12 cellular contexts compared by ENCODE assay signal in the genomic region with DNA sequence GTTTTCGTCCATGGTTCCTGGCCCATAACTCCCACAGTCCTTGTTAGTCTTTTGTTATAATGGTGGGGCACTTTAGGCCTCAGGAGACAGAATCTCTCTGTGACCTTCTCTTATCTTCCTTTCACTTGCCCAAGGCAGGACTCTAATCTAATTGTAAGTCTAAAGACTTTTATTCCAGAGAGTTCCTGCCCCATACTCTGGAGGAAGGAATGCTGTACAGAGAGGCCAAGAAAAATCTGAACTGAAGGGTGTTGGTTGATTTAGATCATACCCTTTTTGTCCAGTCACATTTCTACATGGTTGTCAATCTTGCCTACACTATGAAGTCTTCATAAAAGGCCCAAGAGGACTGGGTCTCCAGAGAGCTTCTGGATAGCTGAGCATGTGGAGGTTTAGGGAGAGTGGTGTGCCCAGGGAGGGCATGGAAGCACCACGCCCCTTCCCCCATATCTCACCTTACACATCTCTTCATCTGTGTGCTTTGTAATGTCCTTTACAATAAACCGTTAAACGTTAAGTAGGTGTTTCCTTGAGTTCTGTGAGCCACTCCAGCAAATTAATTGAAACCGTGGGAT.
A peak's percentile ranks its signal among the peaks of the same experiment; 100 is the strongest.
DNase-seq lines count a peak whose midpoint lies in the region; ATAC-seq, FAIRE-seq and TF ChIP-seq lines count a peak whose summit lies in the region.
"Had no signal": no experiment of that assay in that cellular context is flagged by ENCODE, and none has a peak within 500 bp of the region (broad histone marks: within the 10 kb centered on the region; RNA-seq: fewer than 3 reads in every experiment).

No MANE protein-coding gene starts in this region.

- SMC1A ChIA-PET in GM12878 (lab: Charles Lee; ENCODE audit: uncharacterized antibody, unreplicated experiment), result interaction anchor here (0.6 to 2.9 kb wide), 13 partner anchors 8 to 83 kb away, joined by 3 to 15 read pairs (median 4); a partner anchor contains a TSS

- H3K79me2 ChIP-seq in GM12878 (ENCODE audit: control insufficient read depth, insufficient read depth, low read length) (peaks cover 96% of the 10 kb centered on the region), parathyroid adenoma (peaks cover 17% of the 10 kb centered on the region)

- TSS peak; percentile 50 for BruUV-seq in GM12878 (replicated peaks; lab: Mats Ljungman, UMichigan)

- TF ChIP-seq POLR2A in GM12878 (IDR thresholded peaks at IDR 0.05; ENCODE audit: low read depth, low read length), result no peak

- H3K9ac ChIP-seq in GM12878 (ENCODE audit: control insufficient read depth, insufficient read depth, low read length), result peak overlapping the region; percentile 50
- no peak overlapping the region for H3K9ac ChIP-seq in parathyroid adenoma

- no peaks in the 10 kb centered on the region for H3K9me3 Mint-ChIP-seq in CD4-positive, alpha-beta T cell
- H3K9me3 Mint-ChIP-seq: stimulated activated effector memory CD8-positive, alpha-beta T cell treated with anti-CD3 and anti-CD28 coated beads, Interleukin-12 subunit alpha, Interleukin-12 subunit beta, amount 100 ng/mL, for 72 hours had no signal

- FAIRE-seq in GM19239 (lab: Jason Lieb, UNC), result peak; percentile 73
- FAIRE-seq in GM12878 (lab: Jason Lieb, UNC), result no peak

- no peak for DNase-seq in CD4-positive, alpha-beta T cell
- DNase-seq in GM19239 (ENCODE audit: insufficient read length, low spot score) (no peak), GM12878 (ENCODE audit: low read depth, low spot score) (no peak), MG63 (no peak), pons (ENCODE audit: low spot score) (no peak), NCI-H146 treated with DMSO at 0.1 percent for 48 hours (lab: John Stamatoyannopoulos, UW; ENCODE audit: unreplicated experiment) (no peak)
- DNase-seq: activated CD8-positive, alpha-beta memory T cell treated with anti-CD3 and anti-CD28 coated beads, Interleukin-2, amount 50 U/mL, for 48 hours; central memory CD4-positive, alpha-beta T cell; T1000 had no signal

- no peak for ATAC-seq in CD4-positive, alpha-beta T cell (ENCODE audit: poor library complexity)
- ATAC-seq in GM12878 (peak; percentile 52), GM21447 (IDR thresholded peaks at IDR 0.05; ENCODE audit: unreplicated experiment) (no peak)
- ATAC-seq: stimulated activated effector memory CD8-positive, alpha-beta T cell treated with anti-CD3 and anti-CD28 coated beads, Interleukin-12 subunit alpha, Interleukin-12 subunit beta, amount 100 ng/mL, for 72 hours had no signal

- H3K36me3 ChIP-seq in GM12878 (ENCODE audit: control insufficient read depth in 2 of 2, insufficient read depth in 2 of 2, low read length in 1 of 2) (no peaks in the 10 kb centered on the region; a peak in 1 of 4 replicates), parathyroid adenoma (ENCODE audit: control insufficient read depth, insufficient read depth, low read length) (no peaks in the 10 kb centered on the region), MG63 (no peaks in the 10 kb centered on the region)

- H2AFZ ChIP-seq in GM12878 (ENCODE audit: control insufficient read depth, low read depth, low read length) (no peak overlapping the region), parathyroid adenoma (no peak overlapping the region)

- H3K4me2 ChIP-seq in GM12878 (ENCODE audit: control insufficient read depth, insufficient read depth) (peak overlapping the region; percentile 68), parathyroid adenoma (ENCODE audit: low read length) (no peak overlapping the region)

- no peak overlapping the region for H3K4me3 Mint-ChIP-seq in CD4-positive, alpha-beta T cell
- H3K4me3 Mint-ChIP-seq: stimulated activated effector memory CD8-positive, alpha-beta T cell treated with anti-CD3 and anti-CD28 coated beads, Interleukin-12 subunit alpha, Interleukin-12 subunit beta, amount 100 ng/mL, for 72 hours had no signal

- H3K4me3 ChIP-seq in GM12878, result peak overlapping the region; percentile 41
- no peak overlapping the region for H3K4me3 ChIP-seq in parathyroid adenoma (ENCODE audit: low read depth, low read length)
- no peak overlapping the region for H3K4me3 ChIP-seq in MG63

- TF ChIP-seq EP300 in GM12878 (IDR thresholded peaks at IDR 0.05; ENCODE audit: borderline replicate concordance in 1 of 2, control insufficient read depth in 1 of 2, low read depth in 2 of 2, low read length in 2 of 2), result no peak

- peaks cover 82% of the 10 kb centered on the region for H3K4me1 Mint-ChIP-seq in CD4-positive, alpha-beta T cell (ENCODE audit: low read depth)

- 78% methylated on average over 5 of the region's 5 CpGs for WGBS in GM12878 (ENCODE audit: insufficient coverage, insufficient replicate concordance, low lambda C conversion rate, missing lambda C conversion rate)

- no peak for TF ChIP-seq CTCF in CD4-positive, alpha-beta T cell (IDR thresholded peaks at IDR 0.05)
- TF ChIP-seq CTCF in GM12878 (IDR thresholded peaks at IDR 0.05 in 2 of 3, conservative IDR thresholded peaks at IDR 0.05 in 1 of 3; ENCODE audit: control insufficient read depth in 2 of 3, extremely low read depth in 1 of 3, insufficient read depth in 1 of 3, low read depth in 3 of 3, low read length in 3 of 3), result no peak
- TF ChIP-seq CTCF in parathyroid adenoma (IDR thresholded peaks at IDR 0.05), result no peak

- intact Hi-C loops in CD4-positive, alpha-beta T cell (cut with DNase I, micrococcal nuclease), result no loop called here
- intact Hi-C loops in GM12878 (cut with micrococcal nuclease; ENCODE audit: unreplicated experiment), result no loop called here

- no peaks in the 10 kb centered on the region for H3K36me3 Mint-ChIP-seq in CD4-positive, alpha-beta T cell (ENCODE audit: low read depth)
- H3K36me3 Mint-ChIP-seq: stimulated activated effector memory CD8-positive, alpha-beta T cell treated with anti-CD3 and anti-CD28 coated beads, Interleukin-12 subunit alpha, Interleukin-12 subunit beta, amount 100 ng/mL, for 72 hours had no signal

- CTCF ChIA-PET in CD4-positive, alpha-beta T cell (lab: Charles Lee), result interaction anchor here (1.8 kb wide), 1 partner anchor 97 kb away, joined by 4 read pairs; no protein-coding TSS in a partner anchor
- CTCF ChIA-PET in GM12878 (lab: Yijun Ruan, JAX), result interaction anchor here (0.9 to 1.7 kb wide), 4 partner anchors 8 to 97 kb away, joined by 3 to 7 read pairs (median 4); no protein-coding TSS in a partner anchor

- H3K4me1 ChIP-seq in GM12878 (ENCODE audit: control insufficient read depth, insufficient read depth, low read length), result peaks cover 40% of the 10 kb centered on the region
- H3K4me1 ChIP-seq in parathyroid adenoma, result peaks cover 9% of the 10 kb centered on the region

- H4K20me1 ChIP-seq in GM12878 (ENCODE audit: control insufficient read depth, insufficient read depth), result no peaks in the 10 kb centered on the region

- in situ Hi-C loops in GM12878 (cut with MboI), result no loop called here

- H3K27ac ChIP-seq in CD4-positive, alpha-beta T cell (ENCODE audit: low read depth, low read length), result no peak overlapping the region
- H3K27ac ChIP-seq in GM12878 (ENCODE audit: control insufficient read depth, insufficient read depth) (peak overlapping the region; percentile 78), parathyroid adenoma (peak overlapping the region; percentile 24)

- H3K27ac Mint-ChIP-seq in CD4-positive, alpha-beta T cell, result peak overlapping the region; percentile 74

- H3K27me3 ChIP-seq in CD4-positive, alpha-beta T cell (ENCODE audit: control insufficient read depth, insufficient read depth, low read length), result no peaks in the 10 kb centered on the region
- H3K27me3 ChIP-seq in GM12878 (replicated peaks in 1 of 2; ENCODE audit: control insufficient read depth in 2 of 2, insufficient read depth in 2 of 2, low read length in 1 of 2), result no peaks in the 10 kb centered on the region
- H3K27me3 ChIP-seq in parathyroid adenoma (ENCODE audit: control insufficient read depth, insufficient read depth, low read length), result no peaks in the 10 kb centered on the region
- no peaks in the 10 kb centered on the region for H3K27me3 ChIP-seq in MG63

- no peaks in the 10 kb centered on the region for H3K9me3 ChIP-seq in CD4-positive, alpha-beta T cell (ENCODE audit: control insufficient read depth, low read length)
- H3K9me3 ChIP-seq in GM12878 (replicated peaks; ENCODE audit: control insufficient read depth, insufficient read depth, low read length) (no peaks in the 10 kb centered on the region; the same call in 2 of the 3 replicates), parathyroid adenoma (ENCODE audit: control insufficient read depth, low read length) (no peaks in the 10 kb centered on the region), MG63 (no peaks in the 10 kb centered on the region)

- RAD21 ChIA-PET in GM12878 (lab: Charles Lee; ENCODE audit: unreplicated experiment), result interaction anchor here (1.0 to 2.2 kb wide), 7 partner anchors 9 to 84 kb away, joined by 4 to 13 read pairs (median 6); a partner anchor contains a TSS

- no peak for TF ChIP-seq RAD21 in GM12878 (IDR thresholded peaks at IDR 0.05; ENCODE audit: insufficient read depth, low read depth, low read length)

- no peaks in the 10 kb centered on the region for H3K27me3 Mint-ChIP-seq in CD4-positive, alpha-beta T cell

- POLR2A ChIA-PET in CD4-positive, alpha-beta T cell (lab: Charles Lee), result interaction anchor here (1.0 kb wide), 2 partner anchors 13 kb away, joined by 3 to 4 read pairs; no protein-coding TSS in a partner anchor
- POLR2A ChIA-PET in GM12878 (lab: Charles Lee), result interaction anchor here (1.1 to 3.2 kb wide), 5 partner anchors 8 to 51 kb away, joined by 3 to 18 read pairs (median 4); no protein-coding TSS in a partner anchor

TF ChIP-seq in GM12878, 131 proteins besides CTCF, POLR2A, EP300 and RAD21:
- 0 out of 2 replicates have a peak, but pooled peaks have one; percentile 23 for TF ChIP-seq POLR2AphosphoS5 (IDR thresholded peaks at IDR 0.05; ENCODE audit: low read length)
- TF ChIP-seq TAF1 (IDR thresholded peaks at IDR 0.05; ENCODE audit: borderline replicate concordance, low read depth, low read length), result no peak
- no peak for TF ChIP-seq KDM1A (IDR thresholded peaks at IDR 0.05; ENCODE audit: borderline replicate concordance)
- no peak for TF ChIP-seq SMAD1 (IDR thresholded peaks at IDR 0.05; ENCODE audit: low read depth, partially characterized antibody)
- TF ChIP-seq, protein P1, sequence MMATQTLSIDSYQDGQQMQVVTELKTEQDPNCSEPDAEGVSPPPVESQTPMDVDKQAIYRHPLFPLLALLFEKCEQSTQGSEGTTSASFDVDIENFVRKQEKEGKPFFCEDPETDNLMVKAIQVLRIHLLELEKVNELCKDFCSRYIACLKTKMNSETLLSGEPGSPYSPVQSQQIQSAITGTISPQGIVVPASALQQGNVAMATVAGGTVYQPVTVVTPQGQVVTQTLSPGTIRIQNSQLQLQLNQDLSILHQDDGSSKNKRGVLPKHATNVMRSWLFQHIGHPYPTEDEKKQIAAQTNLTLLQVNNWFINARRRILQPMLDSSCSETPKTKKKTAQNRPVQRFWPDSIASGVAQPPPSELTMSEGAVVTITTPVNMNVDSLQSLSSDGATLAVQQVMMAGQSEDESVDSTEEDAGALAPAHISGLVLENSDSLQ (IDR thresholded peaks at IDR 0.05), result peak; percentile 15; the same call in 1 of the 2 replicates
- no peak for TF ChIP-seq CHD2 (IDR thresholded peaks at IDR 0.05; ENCODE audit: borderline replicate concordance, low read depth, low read length)
- TF ChIP-seq IKZF1 (conservative IDR thresholded peaks at IDR 0.05), result peak; percentile 36
TF ChIP-seq in GM12878: peak in this region for 3.
